Comparison of ENCODE assay signal across 8 cellular contexts in the genomic region with DNA sequence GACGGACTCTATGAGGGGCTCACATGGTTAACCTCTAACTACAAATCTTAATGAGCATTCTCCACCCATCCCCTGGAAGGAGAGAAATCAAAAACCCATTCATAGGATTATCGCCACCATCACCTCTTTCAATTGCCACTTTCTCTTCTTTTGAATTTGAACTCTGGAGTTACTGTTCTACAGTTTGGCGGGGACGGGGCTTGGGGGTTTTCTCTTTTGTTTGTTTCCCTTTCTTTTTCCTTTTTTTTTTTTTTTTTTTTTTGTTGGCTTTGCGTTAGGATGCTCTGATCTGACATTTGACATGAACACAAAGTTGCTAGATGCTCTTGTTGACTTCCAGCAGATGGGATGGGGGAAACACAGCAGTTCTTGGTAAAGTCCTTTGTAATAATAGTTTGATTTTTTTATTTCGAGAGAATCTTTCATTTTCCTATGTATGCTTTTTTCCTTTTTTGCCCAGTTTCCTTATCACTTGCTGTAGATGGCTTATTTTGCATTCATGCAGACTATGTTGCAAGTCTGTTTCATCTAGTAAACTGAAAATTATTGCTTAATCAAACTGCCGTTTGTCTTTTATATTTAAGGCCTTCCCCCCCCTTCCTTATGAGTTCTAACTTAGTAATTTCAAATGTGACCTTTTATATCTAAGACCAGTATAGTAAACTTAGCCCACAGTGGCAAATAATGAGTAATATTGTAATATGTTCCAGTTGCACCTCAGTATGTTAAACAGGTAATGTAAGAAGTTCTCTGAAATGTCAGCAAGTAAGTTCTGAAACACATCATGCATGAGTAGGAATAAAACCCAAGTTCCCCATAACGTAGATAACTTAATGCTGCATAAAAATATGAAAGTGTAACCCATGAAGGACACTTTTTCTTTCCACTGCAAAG. TPM values are rescaled to one million over a fixed set of nuclear protein-coding genes. Genes with fewer than 3 reads are reported as not detected.
A peak's percentile ranks its signal among the peaks of the same experiment; 100 is the strongest.
DNase-seq lines count a peak whose midpoint lies in the region; ATAC-seq, FAIRE-seq and TF ChIP-seq lines count a peak whose summit lies in the region.
"Not testable (repeated sequence)": the region's sequence is repeated elsewhere in the genome, so short reads cannot be mapped to it uniquely, and the experiment has no call there.

No MANE protein-coding gene starts in this region.

- H3K9ac ChIP-seq in SK-N-SH (peak overlapping the region; percentile 98), endothelial cell of umbilical vein (replicated peaks; ENCODE audit: extremely low read depth, insufficient read depth, low read length) (peak overlapping the region; percentile 100)

- H3K4me3 Mint-ChIP-seq in activated naive CD8-positive, alpha-beta T cell treated with anti-CD3 and anti-CD28 coated beads, Interleukin-2, amount 50 U/mL, for 24 hours = peak overlapping the region; percentile 99

- H3K4me2 ChIP-seq in SK-N-SH (peak overlapping the region; percentile 72), endothelial cell of umbilical vein (ENCODE audit: insufficient read depth, low read length) (peak overlapping the region; percentile 94)

- peaks cover 42% of the 10 kb centered on the region for H3F3A ChIP-seq in SK-N-SH (replicated peaks; ENCODE audit: insufficient read depth)

- TF ChIP-seq POLR2A in endothelial cell of umbilical vein (IDR thresholded peaks at IDR 0.05; ENCODE audit: low read depth, low read length) = peak; percentile 36

- peaks cover 70% of the 10 kb centered on the region for H3K36me3 Mint-ChIP-seq in activated naive CD8-positive, alpha-beta T cell treated with anti-CD3 and anti-CD28 coated beads, Interleukin-2, amount 50 U/mL, for 24 hours (ENCODE audit: low read depth)

- ATAC-seq in activated naive CD8-positive, alpha-beta T cell treated with anti-CD3 and anti-CD28 coated beads, Interleukin-2, amount 50 U/mL, for 24 hours = peak; percentile 38
- ATAC-seq in thoracic aorta (ENCODE audit: insufficient number of reproducible peaks, low FRiP score, low read depth) = not testable (repeated sequence)

- not testable (repeated sequence) for BruUV-seq in endothelial cell of umbilical vein (replicated peaks; lab: Mats Ljungman, UMichigan)

- H3K4me3 ChIP-seq in HL-60 (replicated peaks; ENCODE audit: insufficient read depth, low read length) = peak overlapping the region; percentile 80
- peak overlapping the region; percentile 85 to 91 for H3K4me3 ChIP-seq in SK-N-SH (ENCODE audit: low read depth in 2 of 2, low read length in 1 of 2)
- peak overlapping the region; percentile 27 to 92 (median 70) for H3K4me3 ChIP-seq in endothelial cell of umbilical vein (replicated peaks in 1 of 3; ENCODE audit: insufficient read depth in 1 of 3, low read depth in 1 of 3, low read length in 3 of 3)
- H3K4me3 ChIP-seq in kidney epithelial cell (ENCODE audit: low read depth, low read length) = peak overlapping the region; percentile 94
- peak overlapping the region; percentile 90 to 98 for H3K4me3 ChIP-seq in neutrophil (ENCODE audit: low read depth in 1 of 2, low read length in 1 of 2)
- peak overlapping the region; percentile 86 for H3K4me3 ChIP-seq in thoracic aorta

- peaks cover 73% of the 10 kb centered on the region for H3K79me2 ChIP-seq in SK-N-SH (ENCODE audit: insufficient read depth)
- peaks cover 56% of the 10 kb centered on the region for H3K79me2 ChIP-seq in endothelial cell of umbilical vein (ENCODE audit: control insufficient read depth, insufficient read depth, low read length)

- H3K36me3 ChIP-seq in SK-N-SH (replicated peaks in 1 of 2; ENCODE audit: control insufficient read depth in 1 of 2, insufficient read depth in 2 of 2, low read length in 1 of 2) = peaks cover 32 to 50% of the 10 kb centered on the region in 2 experiments
- not testable (repeated sequence) for H3K36me3 ChIP-seq in endothelial cell of umbilical vein (ENCODE audit: control insufficient read depth in 2 of 2, extremely low read depth in 1 of 2, insufficient read depth in 2 of 2, low read length in 2 of 2); kidney epithelial cell (ENCODE audit: control insufficient read depth, insufficient read depth, low read length); thoracic aorta
- H3K36me3 ChIP-seq in neutrophil = peaks cover 24% of the 10 kb centered on the region

- H3K9me1 ChIP-seq in endothelial cell of umbilical vein (replicated peaks; ENCODE audit: control insufficient read depth, extremely low read depth, insufficient read depth, low read length) = not testable (repeated sequence)

- H3K4me1 ChIP-seq in SK-N-SH (ENCODE audit: control insufficient read depth in 1 of 2, insufficient read depth in 2 of 2, low read depth in 1 of 2, low read length in 1 of 2) = peaks cover 19 to 24% of the 10 kb centered on the region in 2 experiments
- peaks cover 40% of the 10 kb centered on the region for H3K4me1 ChIP-seq in endothelial cell of umbilical vein (ENCODE audit: control insufficient read depth, extremely low read depth, insufficient read depth, low read length)
- H3K4me1 ChIP-seq in neutrophil (ENCODE audit: control insufficient read depth in 1 of 2, insufficient read depth in 1 of 2, low read depth in 1 of 2, low read length in 1 of 2) = peaks cover 39 to 53% of the 10 kb centered on the region in 2 experiments
- peaks cover 38 to 57% of the 10 kb centered on the region in 2 donors for H3K4me1 ChIP-seq in thoracic aorta (ENCODE audit: control insufficient read depth in 1 of 2, low read depth in 2 of 2)

- peaks cover 55% of the 10 kb centered on the region for H3K4me1 Mint-ChIP-seq in activated naive CD8-positive, alpha-beta T cell treated with anti-CD3 and anti-CD28 coated beads, Interleukin-2, amount 50 U/mL, for 24 hours

- H3K27ac ChIP-seq in C4-2B (peak overlapping the region; percentile 100), HL-60 (replicated peaks) (peak overlapping the region; percentile 98), SK-N-SH (ENCODE audit: low read depth in 2 of 2, low read length in 1 of 2) (peak overlapping the region in 1 of 2 experiments; percentile 98; a peak in 3 of 4 replicates), endothelial cell of umbilical vein (ENCODE audit: insufficient read depth, low read depth, low read length) (peak overlapping the region; percentile 98), neutrophil (peak overlapping the region; percentile 99), thoracic aorta (peak overlapping the region; percentile 99 to 100)

- not testable (repeated sequence) for H3K9me2 ChIP-seq in SK-N-SH

- TF ChIP-seq RAD21 in SK-N-SH (IDR thresholded peaks at IDR 0.05; ENCODE audit: low read length) = not testable (repeated sequence)

- not testable (repeated sequence) for DNase-seq in HL-60 (ENCODE audit: low read depth in 1 of 2, low spot score in 1 of 2); SK-N-SH; activated naive CD8-positive, alpha-beta T cell treated with anti-CD3 and anti-CD28 coated beads, Interleukin-2, amount 50 U/mL, for 24 hours; endothelial cell of umbilical vein (ENCODE audit: low read depth, low spot score); kidney epithelial cell (ENCODE audit: low read depth); thoracic aorta (ENCODE audit: low spot score)

- dilution Hi-C loops in endothelial cell of umbilical vein (cut with MboI; ENCODE audit: extremely low pct_ligation_motif_present, low sequenced_read_pairs) = not testable (repeated sequence)

- WGBS in SK-N-SH (ENCODE audit: low lambda C conversion rate) = 1% methylated on average over 8 of the region's 8 CpGs

- not testable (repeated sequence) for TF ChIP-seq EP300 in SK-N-SH (IDR thresholded peaks at IDR 0.05; ENCODE audit: borderline replicate concordance in 1 of 2, low read depth in 1 of 2, low read length in 1 of 2)

- not testable (repeated sequence) for H3K9me3 ChIP-seq in SK-N-SH; endothelial cell of umbilical vein (replicated peaks; ENCODE audit: control insufficient read depth, insufficient read depth, low read length); neutrophil; thoracic aorta

- CTCF ChIA-PET in SK-N-SH (lab: Yijun Ruan, JAX) (interaction anchor here (0.5 to 1.4 kb wide), 3 partner anchors 27 to 217 kb away, joined by 3 read pairs; no protein-coding TSS in a partner anchor), endothelial cell of umbilical vein (lab: Charles Lee) (interaction anchor here (0.8 kb wide), 1 partner anchor 210 kb away, joined by 4 read pairs; no protein-coding TSS in a partner anchor)

- intact Hi-C loops in endothelial cell of umbilical vein (cut with micrococcal nuclease) = not testable (repeated sequence)

- not testable (repeated sequence) for H2AFZ ChIP-seq in SK-N-SH (ENCODE audit: low read depth); endothelial cell of umbilical vein (ENCODE audit: low read depth, low read length)

- POLR2A ChIA-PET in SK-N-SH (lab: Yijun Ruan, JAX) = interaction anchor here (1.2 kb wide), 1 partner anchor 112 kb away, joined by 3 read pairs; no protein-coding TSS in a partner anchor
- POLR2A ChIA-PET in endothelial cell of umbilical vein (lab: Charles Lee) = interaction anchor here (0.5 to 0.9 kb wide), 2 partner anchors 17 to 33 kb away, joined by 3 read pairs; no protein-coding TSS in a partner anchor

- TF ChIP-seq CTCF in C4-2B (conservative IDR thresholded peaks at IDR 0.05); HL-60 (IDR thresholded peaks at IDR 0.05; ENCODE audit: insufficient read depth, low read length); SK-N-SH (IDR thresholded peaks at IDR 0.05); endothelial cell of umbilical vein (IDR thresholded peaks at IDR 0.05; ENCODE audit: extremely low read depth in 1 of 2, insufficient read depth in 1 of 2, low read depth in 1 of 2, low read length in 2 of 2); kidney epithelial cell (IDR thresholded peaks at IDR 0.05; ENCODE audit: insufficient read depth, low read length, poor library complexity, severe bottlenecking); neutrophil (IDR thresholded peaks at IDR 0.05); thoracic aorta (IDR thresholded peaks at IDR 0.05): not testable (repeated sequence)

- FAIRE-seq in endothelial cell of umbilical vein (lab: Jason Lieb, UNC) = not testable (repeated sequence)

- peaks cover 38% of the 10 kb centered on the region for H4K20me1 ChIP-seq in SK-N-SH (ENCODE audit: insufficient read depth)
- not testable (repeated sequence) for H4K20me1 ChIP-seq in endothelial cell of umbilical vein (replicated peaks; ENCODE audit: control insufficient read depth, extremely low read depth, insufficient read depth, low read length)

- peak overlapping the region; percentile 99 for H3K27ac Mint-ChIP-seq in activated naive CD8-positive, alpha-beta T cell treated with anti-CD3 and anti-CD28 coated beads, Interleukin-2, amount 50 U/mL, for 24 hours

- not testable (repeated sequence) for H3K27me3 ChIP-seq in HL-60 (ENCODE audit: insufficient read depth, poor library complexity, severe bottlenecking); SK-N-SH (ENCODE audit: insufficient read depth); endothelial cell of umbilical vein (ENCODE audit: control insufficient read depth in 2 of 2, insufficient read depth in 2 of 2, low read length in 2 of 2); kidney epithelial cell (ENCODE audit: control insufficient read depth, insufficient read depth, low read length); neutrophil; thoracic aorta (replicated peaks; ENCODE audit: insufficient read depth)

- not testable (repeated sequence) for H3K9me3 Mint-ChIP-seq in activated naive CD8-positive, alpha-beta T cell treated with anti-CD3 and anti-CD28 coated beads, Interleukin-2, amount 50 U/mL, for 24 hours

- not testable (repeated sequence) for H3K27me3 Mint-ChIP-seq in activated naive CD8-positive, alpha-beta T cell treated with anti-CD3 and anti-CD28 coated beads, Interleukin-2, amount 50 U/mL, for 24 hours

RNA-seq across cellular contexts. Expression of a gene that starts 1.6 kb away (rescaled TPM):
- polyA plus RNA-seq in SK-N-SH (2012; rRNA removed) (32.2 and 45.2 TPM in 2 replicates), endothelial cell of umbilical vein (19.3 and 21.7 TPM in 2 replicates)
- polyA plus RNA-seq in SK-N-SH (2012; cell fraction: cytosol; rRNA removed) = 39.8 and 44.0 TPM in 2 replicates
- polyA plus RNA-seq in SK-N-SH (2012; cell fraction: nucleus; rRNA removed) = 21.8 and 24.4 TPM in 2 replicates
- total RNA-seq in endothelial cell of umbilical vein (73.2 and 73.6 TPM in 2 replicates), kidney epithelial cell (69.6 and 76.3 TPM in 2 replicates), thoracic aorta (10 to 100 TPM; 33.7 to 67.2 TPM)
- 24.9 and 25.7 TPM in 2 replicates for polyA plus RNA-seq in endothelial cell of umbilical vein (2011; cell fraction: cytosol; rRNA removed)
- polyA plus RNA-seq in endothelial cell of umbilical vein (2011; cell fraction: nucleus; rRNA removed) = 15.5 and 19.7 TPM in 2 replicates
- polyA plus RNA-seq in endothelial cell of umbilical vein (2012) = 32.3 and 43.2 TPM in 2 replicates
- polyA minus RNA-seq in endothelial cell of umbilical vein = 26.5 and 30.5 TPM in 2 replicates
- 17.2 TPM for polyA minus RNA-seq in endothelial cell of umbilical vein (2011; cell fraction: cytosol; rRNA and poly(A)+ RNA removed)
- polyA minus RNA-seq in endothelial cell of umbilical vein (2011; cell fraction: nucleus; rRNA and poly(A)+ RNA removed) = 13.5 and 14.0 TPM in 2 replicates

RNA-seq across cellular contexts. Expression of a gene that starts 41.9 kb away (rescaled TPM):
- polyA plus RNA-seq in SK-N-SH (2012; rRNA removed) (14.0 and 15.4 TPM in 2 replicates), endothelial cell of umbilical vein (7.9 and 12.2 TPM in 2 replicates)
- polyA plus RNA-seq in SK-N-SH (2012; cell fraction: cytosol; rRNA removed) = 15.7 and 24.6 TPM in 2 replicates
- polyA plus RNA-seq in SK-N-SH (2012; cell fraction: nucleus; rRNA removed) = 24.4 and 43.8 TPM in 2 replicates
- total RNA-seq in endothelial cell of umbilical vein (71.4 and 74.2 TPM in 2 replicates), kidney epithelial cell (34.3 and 61.5 TPM in 2 replicates), thoracic aorta (100 to 1,000 TPM in 1 of 2 donors, 10 to 100 TPM in 1; 49.5 to 126 TPM)
- polyA plus RNA-seq in endothelial cell of umbilical vein (2011; cell fraction: cytosol; rRNA removed) = 17.5 and 17.8 TPM in 2 replicates
- 71.5 and 92.8 TPM in 2 replicates for polyA plus RNA-seq in endothelial cell of umbilical vein (2011; cell fraction: nucleus; rRNA removed)
- polyA plus RNA-seq in endothelial cell of umbilical vein (2012) = 43.5 and 50.1 TPM in 2 replicates
- 71.1 and 72.7 TPM in 2 replicates for polyA minus RNA-seq in endothelial cell of umbilical vein
- polyA minus RNA-seq in endothelial cell of umbilical vein (2011; cell fraction: cytosol; rRNA and poly(A)+ RNA removed) = 17.4 TPM
- 137 and 138 TPM in 2 replicates for polyA minus RNA-seq in endothelial cell of umbilical vein (2011; cell fraction: nucleus; rRNA and poly(A)+ RNA removed)
